In genomic region chr5:22852807-22853670, GRCh38 we compare ENCODE assay signal across 8 cellular contexts. TPM values are rescaled to one million over a fixed set of nuclear protein-coding genes. Genes with fewer than 3 reads are reported as not detected.
DNase-seq lines count a peak whose midpoint lies in the region; ATAC-seq and TF ChIP-seq lines count a peak whose summit lies in the region.

TSS of gene CDH12 (minus strand) at chr5:22853344.

- TF ChIP-seq CTCF in GM12865 (IDR thresholded peaks at IDR 0.05; ENCODE audit: insufficient read depth, low read depth, low read length, missing control alignments) (no peak), PC-3 (conservative IDR thresholded peaks at IDR 0.05; ENCODE audit: low read depth, low read length) (no peak), epithelial cell of esophagus (IDR thresholded peaks at IDR 0.05; ENCODE audit: insufficient read depth, low read depth, low read length, missing control alignments) (no peak), progenitor cell of endocrine pancreas (IDR thresholded peaks at IDR 0.05; ENCODE audit: unreplicated experiment) (peak; percentile 6), thyroid gland (IDR thresholded peaks at IDR 0.05) (no peak)

- no peak within 1 kb of the TSS for H3K4me3 ChIP-seq in GM12865 (ENCODE audit: low read depth, low read length)
- peak within 1 kb of the TSS; percentile 67 for H3K4me3 ChIP-seq in PC-3 (ENCODE audit: low read length)
- peak within 1 kb of the TSS; percentile 42 for H3K4me3 ChIP-seq in epithelial cell of esophagus (ENCODE audit: low read length)
- no peak within 1 kb of the TSS for H3K4me3 ChIP-seq in thyroid gland (replicated peaks in 1 of 3)

- H3K36me3 ChIP-seq in PC-3 (ENCODE audit: low read depth, low read length) (no peaks in the 10 kb centered on the region), thyroid gland (no peaks in the 10 kb centered on the region)

- no peaks in the 10 kb centered on the region for H4K20me1 ChIP-seq in PC-3 (ENCODE audit: low read length)

- POLR2A ChIA-PET in PC-3 (lab: Charles Lee; ENCODE audit: unreplicated experiment), result no interaction called here

- H3K27ac Mint-ChIP-seq in progenitor cell of endocrine pancreas, result peak within 1 kb of the TSS; percentile 76

- no peaks in the 10 kb centered on the region for H3K9me3 Mint-ChIP-seq in progenitor cell of endocrine pancreas (ENCODE audit: low read depth)

- no TSS peak for BruUV-seq in PC-3 (replicated peaks; lab: Mats Ljungman, UMichigan)

- intact Hi-C loops in PC-3 (cut with micrococcal nuclease) (loop anchor here (5.0 to 10.0 kb wide), 2 partner anchors 71 to 608 kb away; no protein-coding TSS in a partner anchor), posterior vena cava (cut with DNase I) (no loop called here), thyroid gland (cut with DNase I) (no loop called here)

- H2AFZ ChIP-seq in PC-3 (ENCODE audit: low read length), result peak within 1 kb of the TSS; percentile 85

- H3K9me2 ChIP-seq in PC-3 (replicated peaks; ENCODE audit: low read length), result no peaks in the 10 kb centered on the region

- H3K36me3 Mint-ChIP-seq in progenitor cell of endocrine pancreas (ENCODE audit: insufficient read depth), result no peaks in the 10 kb centered on the region

- H3K27ac ChIP-seq in PC-3 (ENCODE audit: low read length) (no peak within 1 kb of the TSS), thyroid gland (no peak within 1 kb of the TSS)

- H3K9me3 ChIP-seq in PC-3 (ENCODE audit: low read length) (peaks cover 3% of the 10 kb centered on the region; the same call in 1 of the 2 replicates), thyroid gland (no peaks in the 10 kb centered on the region)

- CTCF ChIA-PET in PC-3 (lab: Charles Lee), result interaction anchor here (0.9 kb wide), 1 partner anchor 1681 kb away, joined by 3 read pairs; no protein-coding TSS in a partner anchor

- H3K27me3 Mint-ChIP-seq in progenitor cell of endocrine pancreas, result peaks cover 67% of the 10 kb centered on the region

- peaks cover 17% of the 10 kb centered on the region; the same call in 1 of the 2 replicates for H3K27me3 ChIP-seq in PC-3 (ENCODE audit: low read length)
- H3K27me3 ChIP-seq in thyroid gland, result no peaks in the 10 kb centered on the region

- peak within 1 kb of the TSS; percentile 86 for H3K4me3 Mint-ChIP-seq in progenitor cell of endocrine pancreas (ENCODE audit: low read depth)

- H3K4me1 Mint-ChIP-seq in progenitor cell of endocrine pancreas (ENCODE audit: low read depth), result peaks cover 2% of the 10 kb centered on the region

- H3K4me1 ChIP-seq in PC-3 (ENCODE audit: insufficient read depth, low read length) (peaks cover 12% of the 10 kb centered on the region; the same call in 1 of the 2 replicates), thyroid gland (no peaks in the 10 kb centered on the region)

- H3K9ac ChIP-seq in PC-3 (ENCODE audit: low read length), result no peak within 1 kb of the TSS

- H3F3A ChIP-seq in PC-3 (ENCODE audit: low read length, unreplicated experiment), result no peaks in the 10 kb centered on the region

- WGBS in thyroid gland, 2 donors, result 3% methylated on average over 31 of the region's 31 CpGs

- peak within 1 kb of the TSS; percentile 95 for H3K4me2 ChIP-seq in PC-3 (ENCODE audit: low read length)

- TF ChIP-seq POLR2A in thyroid gland (IDR thresholded peaks at IDR 0.05), result no peak

- peak; percentile 0 for DNase-seq in GM12865 (ENCODE audit: low read depth)
- DNase-seq in PC-3, result peak; percentile 25
- peak; percentile 38 for DNase-seq in epithelial cell of esophagus (ENCODE audit: low read depth)
- DNase-seq in progenitor cell of endocrine pancreas (ENCODE audit: low spot score, unreplicated experiment), result peak; percentile 42
- DNase-seq in posterior vena cava (ENCODE audit: low spot score), result no peak
- DNase-seq in thyroid gland, result no peak
- DNase-seq in C1 segment of cervical spinal cord (lab: John Stamatoyannopoulos, UW), result no peak

- ATAC-seq in HG03060 (IDR thresholded peaks at IDR 0.05; ENCODE audit: low read depth, unreplicated experiment) (peak; percentile 41), PC-3 (peak; percentile 84)

- H3K79me2 ChIP-seq in PC-3 (ENCODE audit: low read length), result no peaks in the 10 kb centered on the region

RNA-seq across cellular contexts. Expression of gene CDH12, which starts in this region (rescaled TPM):
- total RNA-seq in PC-3 (2014; rRNA removed) (0.44 TPM in 1 of 2 replicates, not detected in the other), progenitor cell of endocrine pancreas (2.8 TPM in 2 replicates), posterior vena cava (not detected), thyroid gland (not detected)

Comparison
In these comparisons a context has a peak if more than half of its experiments do, and no peak if none do; other contexts are left out.
1. Peak in DNase-seq, ATAC-seq, H3K4me3 ChIP-seq and H3K4me2 ChIP-seq in PC-3; RNA of the gene not detected or under 1 TPM.
2. DNase-seq: peak in GM12865 (single experiment), epithelial cell of esophagus (single experiment) and progenitor cell of endocrine pancreas (single experiment); none in posterior vena cava (single experiment), thyroid gland (0 of 2) and C1 segment of cervical spinal cord (0 of 14).